Comparison of ENCODE assay signal across 1 cellular context in the genomic region with DNA sequence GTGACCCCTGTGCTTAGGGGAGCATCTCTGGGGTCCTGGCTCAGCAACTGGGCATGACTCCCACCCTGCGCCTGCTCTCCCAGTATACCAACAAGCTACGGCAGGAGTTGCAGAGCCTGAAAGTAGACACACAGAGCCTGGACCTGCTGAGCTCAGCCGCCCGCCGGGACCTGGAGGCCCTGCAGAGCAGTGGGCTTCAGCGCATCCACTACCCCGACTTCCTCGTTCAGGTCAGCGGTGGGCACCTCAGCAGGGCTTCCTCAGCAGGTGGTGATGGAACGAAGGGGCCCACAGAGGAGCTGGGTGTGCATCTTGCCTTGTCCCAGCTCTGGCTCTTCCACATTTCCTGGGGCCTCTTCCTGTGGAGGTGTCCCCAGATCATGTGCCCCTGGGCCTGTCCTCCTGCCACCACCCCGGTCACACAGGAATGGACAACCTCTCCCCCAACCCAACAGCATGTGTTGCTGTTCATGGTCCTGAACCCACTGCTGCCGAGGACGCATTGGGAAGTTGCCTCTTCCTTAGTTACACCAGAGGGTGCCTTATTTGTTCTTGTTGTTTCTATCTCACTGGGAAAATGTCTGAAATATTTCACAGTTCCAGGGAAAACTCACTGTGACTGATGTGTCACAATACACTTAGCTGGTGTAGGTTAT.
TF ChIP-seq lines count a peak whose summit lies in the region.

No MANE protein-coding gene starts in this region.

TF ChIP-seq in K562, 482 proteins besides CTCF, POLR2A, EP300 and RAD21:
- TF ChIP-seq RFX7 (CRISPR knock-in tag; IDR thresholded peaks at IDR 0.05) (no peak), MIER1 (IDR thresholded peaks at IDR 0.05; ENCODE audit: low read depth) (peak; percentile 78; the same call in 1 of the 2 replicates), EHMT2 (IDR thresholded peaks at IDR 0.05) (peak; percentile 85)
